ENCODE assay signal across 28 cellular contexts in the genomic region with DNA sequence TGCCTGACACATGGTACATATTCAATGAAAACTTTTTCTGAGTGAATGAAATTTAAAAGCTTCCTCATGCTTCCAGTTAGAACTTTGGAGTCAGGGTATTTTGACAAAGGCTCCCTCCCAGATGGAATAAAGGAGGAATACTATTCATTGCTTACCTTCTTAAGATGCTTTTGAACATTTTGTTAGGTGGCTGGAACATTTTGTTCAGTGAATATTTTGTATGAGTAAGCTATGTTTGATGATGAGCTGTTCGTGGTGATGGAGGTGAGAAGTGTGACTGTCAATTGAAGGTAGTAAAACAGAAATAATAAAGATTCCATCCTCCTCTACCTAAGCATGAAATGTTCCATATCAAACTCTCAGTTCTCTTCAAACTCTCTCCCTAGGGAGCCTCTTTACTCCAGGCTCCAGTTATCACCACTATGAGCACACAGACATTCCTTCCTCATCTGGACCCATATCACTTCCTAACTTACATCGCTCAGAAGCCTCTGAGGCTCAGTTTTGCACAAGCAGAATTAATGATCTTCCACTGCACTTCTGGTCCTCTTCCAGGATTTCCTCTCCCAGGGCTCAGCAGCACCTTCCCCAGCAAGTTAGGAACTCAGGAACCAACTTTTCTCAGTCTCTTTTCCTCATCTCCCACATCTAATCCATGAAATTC. TPM values are rescaled to one million over a fixed set of nuclear protein-coding genes. Genes with fewer than 3 reads are reported as not detected.
"Had no signal": no experiment of that assay in that cellular context is flagged by ENCODE, and none has a peak within 500 bp of the region (broad histone marks: within the 10 kb centered on the region; RNA-seq: fewer than 3 reads in every experiment).

No MANE protein-coding gene starts in this region.

- ATAC-seq: Right ventricle myocardium inferior, SK-N-SH treated with all-trans-retinoic acid at 6 μM for 48 hours had no signal

- H3K27ac ChIP-seq: HL-60, PC-9, Peyer's patch, SJCRH30 had no signal

- H3K4me1 ChIP-seq: Peyer's patch, SJCRH30 had no signal

- H3K36me3 ChIP-seq: MG63, Peyer's patch, SJCRH30 had no signal

- H3K9me3 ChIP-seq: MG63, Peyer's patch, SJCRH30 had no signal

- DNase-seq: KBM-7, MG63, NCI-H1092, NCI-H1105 treated with DMSO at 0.1 percent for 48 hours, NCI-H1417 treated with DMSO at 0.1 percent for 48 hours, NCI-H146, NCI-H1694 treated with DMSO at 0.1 percent for 48 hours, NCI-H1930, NCI-H2081 treated with DMSO at 0.1 percent for 48 hours, NCI-H2171, NCI-H226, NCI-H446, NCI-H510A, NCI-H524 treated with DMSO at 0.1 percent for 48 hours, NCI-H69, NCI-H774, OCI-M1, PC-9, Peyer's patch, SHP77 treated with DMSO at 0.1 percent for 48 hours, SJCRH30 had no signal

- FAIRE-seq: HTR-8/SVneo had no signal

- H3K4me2 ChIP-seq: PC-9 had no signal

- H2AFZ ChIP-seq: PC-9 had no signal

- H3K27me3 ChIP-seq: Peyer's patch, SJCRH30 had no signal

- H3K4me3 ChIP-seq: MG63, PC-9, Peyer's patch, SJCRH30 had no signal

RNA-seq across cellular contexts. Expression of a gene that starts 2.5 kb away (rescaled TPM):
- total RNA-seq: LHCN-M2, PC-9, RPMI7951 had no signal
- polyA plus RNA-seq: IgD-negative memory B cell had no signal
